In genomic region chr19:38759590-38760003, GRCh38 we compare ENCODE assay signal across 23 cellular contexts. TPM values are rescaled to one million over a fixed set of nuclear protein-coding genes. Genes with fewer than 3 reads are reported as not detected.
DNase-seq lines count a peak whose midpoint lies in the region; ATAC-seq, FAIRE-seq and TF ChIP-seq lines count a peak whose summit lies in the region.
"Had no signal": no experiment of that assay in that cellular context is flagged by ENCODE, and none has a peak within 500 bp of the region (broad histone marks: within the 10 kb centered on the region; RNA-seq: fewer than 3 reads in every experiment).

No MANE protein-coding gene starts in this region.

- H3K36me3 ChIP-seq in kidney (ENCODE audit: control insufficient read depth in 1 of 2, insufficient read depth in 2 of 2, low read length in 2 of 2) = no peaks in the 10 kb centered on the region
- H3K36me3 ChIP-seq: heart right ventricle had no signal

- H3K9ac ChIP-seq in kidney (ENCODE audit: low read length in 2 of 2) = no peak overlapping the region
- H3K9ac ChIP-seq: GM23248 had no signal

- no peak overlapping the region for H3K4me3 ChIP-seq in kidney (ENCODE audit: low read length in 2 of 2)
- H3K4me3 ChIP-seq: GM23248, heart right ventricle had no signal

- TF ChIP-seq CTCF in kidney (IDR thresholded peaks at IDR 0.05; ENCODE audit: borderline replicate concordance, extremely low read depth, insufficient read depth) (no peak), MCF 10A (IDR thresholded peaks at IDR 0.05; ENCODE audit: unreplicated experiment) (no peak)

- ATAC-seq in sciatic nerve (peak; percentile 26), HG02763 (IDR thresholded peaks at IDR 0.05; ENCODE audit: unreplicated experiment) (no peak), GM18873 (IDR thresholded peaks at IDR 0.05; ENCODE audit: low FRiP score, unreplicated experiment) (no peak)
- ATAC-seq: activated CD8-positive, alpha-beta memory T cell treated with anti-CD3 and anti-CD28 coated beads, Interleukin-2, amount 10 ng/mL, durations not matched to agents 7 days and 5 days; activated T-helper 17 cell treated with anti-CD3 and anti-CD28 coated beads, Interleukin-2, amount 50 U/mL, for 72 hours; effector memory CD8-positive, alpha-beta T cell; heart right ventricle; stimulated activated memory B cell treated with anti-CD40 and anti-IgM and Interleukin-4, amounts not matched to agents 10 μg/mL and 1 μg/mL and 100 μg/mL, for 72 hours had no signal

- CTCF ChIA-PET in MCF 10A (lab: Yijun Ruan, JAX) = interaction anchor here (0.6 kb wide), 1 partner anchor 171 kb away, joined by 4 read pairs; the partner anchor contains the start of genes MRPS12 and SARS2

- H3K9me3 ChIP-seq in kidney (ENCODE audit: control insufficient read depth in 1 of 2, low read length in 2 of 2) = no peaks in the 10 kb centered on the region

- DNase-seq in DMS79 (lab: John Stamatoyannopoulos, UW) (peak; percentile 4), SKM-1 (lab: John Stamatoyannopoulos, UW; ENCODE audit: unreplicated experiment) (peak; percentile 72), kidney (no peak), sciatic nerve (ENCODE audit: low spot score) (peak; percentile 17), MCF 10A (ENCODE audit: unreplicated experiment) (no peak), NCI-H524 treated with DMSO at 0.1 percent for 48 hours (lab: John Stamatoyannopoulos, UW) (no peak)
- DNase-seq: activated CD8-positive, alpha-beta memory T cell treated with anti-CD3 and anti-CD28 coated beads, Interleukin-2, amount 10 ng/mL, durations not matched to agents 7 days and 5 days; amygdala; CD4-positive, CD25-positive, alpha-beta regulatory T cell; DMS53; effector memory CD8-positive, alpha-beta T cell; GM23248; heart right ventricle; NCI-H187; NCI-H226; stimulated activated CD4-positive, alpha-beta T cell treated with anti-CD3 and anti-CD28 coated beads, Interleukin-15, amount 100 ng/mL, for 24 hours had no signal

- no peaks in the 10 kb centered on the region for H3K4me1 Mint-ChIP-seq in MCF 10A (ENCODE audit: insufficient read depth, unreplicated experiment)
- H3K4me1 Mint-ChIP-seq: activated CD8-positive, alpha-beta memory T cell treated with anti-CD3 and anti-CD28 coated beads, Interleukin-2, amount 10 ng/mL, durations not matched to agents 7 days and 5 days; activated T-helper 17 cell treated with anti-CD3 and anti-CD28 coated beads, Interleukin-2, amount 50 U/mL, for 72 hours; neural crest cell had no signal

- FAIRE-seq in kidney (lab: Jason Lieb, UNC) = no peak
- FAIRE-seq: islet of Langerhans had no signal

- no peaks in the 10 kb centered on the region for H3K36me3 Mint-ChIP-seq in MCF 10A (ENCODE audit: insufficient read depth, unreplicated experiment)
- H3K36me3 Mint-ChIP-seq: activated CD8-positive, alpha-beta memory T cell treated with anti-CD3 and anti-CD28 coated beads, Interleukin-2, amount 10 ng/mL, durations not matched to agents 7 days and 5 days; CD4-positive, CD25-positive, alpha-beta regulatory T cell; stimulated activated memory B cell treated with anti-CD40 and anti-IgM and Interleukin-4, amounts not matched to agents 10 μg/mL and 1 μg/mL and 100 μg/mL, for 72 hours; type B pancreatic cell had no signal

- H3K4me1 ChIP-seq in kidney (ENCODE audit: control insufficient read depth in 1 of 2, insufficient read depth in 1 of 2, low read depth in 1 of 2, low read length in 2 of 2) = peaks cover 0 to 5% of the 10 kb centered on the region in 2 donors
- H3K4me1 ChIP-seq: heart right ventricle had no signal

- H3K27me3 Mint-ChIP-seq in MCF 10A (ENCODE audit: insufficient read depth, unreplicated experiment) = no peaks in the 10 kb centered on the region
- H3K27me3 Mint-ChIP-seq: activated T-helper 17 cell treated with anti-CD3 and anti-CD28 coated beads, Interleukin-2, amount 50 U/mL, for 72 hours; effector memory CD8-positive, alpha-beta T cell; stimulated activated memory B cell treated with anti-CD40 and anti-IgM and Interleukin-4, amounts not matched to agents 10 μg/mL and 1 μg/mL and 100 μg/mL, for 72 hours; type B pancreatic cell had no signal

- POLR2A ChIA-PET in MCF 10A (lab: Yijun Ruan, JAX) = no interaction called here

- intact Hi-C loops in kidney (cut with DNase I) (loop anchor here (10.0 kb wide), 1 partner anchor 45 kb away; no protein-coding TSS in a partner anchor), sciatic nerve (cut with DNase I) (no loop called here), MCF 10A (cut with micrococcal nuclease) (no loop called here)

- H3K4me3 Mint-ChIP-seq in MCF 10A (ENCODE audit: unreplicated experiment) = no peak overlapping the region
- H3K4me3 Mint-ChIP-seq: activated CD8-positive, alpha-beta memory T cell treated with anti-CD3 and anti-CD28 coated beads, Interleukin-2, amount 10 ng/mL, durations not matched to agents 7 days and 5 days; activated T-helper 17 cell treated with anti-CD3 and anti-CD28 coated beads, Interleukin-2, amount 50 U/mL, for 72 hours; CD4-positive, CD25-positive, alpha-beta regulatory T cell; effector memory CD8-positive, alpha-beta T cell; neural crest cell; stimulated activated memory B cell treated with anti-CD40 and anti-IgM and Interleukin-4, amounts not matched to agents 10 μg/mL and 1 μg/mL and 100 μg/mL, for 72 hours; type B pancreatic cell had no signal

- no TSS peak for BruUV-seq in MCF 10A (replicated peaks; lab: Mats Ljungman, UMichigan)

- peak overlapping the region; percentile 83 to 85 for H3K27ac ChIP-seq in kidney (ENCODE audit: low read depth in 2 of 2, low read length in 2 of 2)
- H3K27ac ChIP-seq: GM23248, heart right ventricle had no signal

- H3K27ac Mint-ChIP-seq in MCF 10A (ENCODE audit: low read depth, unreplicated experiment) = no peak overlapping the region
- H3K27ac Mint-ChIP-seq: activated CD8-positive, alpha-beta memory T cell treated with anti-CD3 and anti-CD28 coated beads, Interleukin-2, amount 10 ng/mL, durations not matched to agents 7 days and 5 days; activated T-helper 17 cell treated with anti-CD3 and anti-CD28 coated beads, Interleukin-2, amount 50 U/mL, for 72 hours; CD4-positive, CD25-positive, alpha-beta regulatory T cell; type B pancreatic cell had no signal

- H3K9me3 Mint-ChIP-seq in MCF 10A (ENCODE audit: unreplicated experiment) = no peaks in the 10 kb centered on the region
- H3K9me3 Mint-ChIP-seq: activated T-helper 17 cell treated with anti-CD3 and anti-CD28 coated beads, Interleukin-2, amount 50 U/mL, for 72 hours; effector memory CD8-positive, alpha-beta T cell; neural crest cell; stimulated activated memory B cell treated with anti-CD40 and anti-IgM and Interleukin-4, amounts not matched to agents 10 μg/mL and 1 μg/mL and 100 μg/mL, for 72 hours; type B pancreatic cell had no signal

RNA-seq across cellular contexts. Expression of gene LGALS7, which starts 13.7 kb away (rescaled TPM):
- total RNA-seq in kidney = 1.3 TPM
- polyA plus RNA-seq in kidney (ENCODE audit: insufficient read depth, low read depth, low replicate concordance) = not detected
- total RNA-seq in sciatic nerve = not detected
- 1.1 TPM in 1 of 2 replicates, not detected in the other for total RNA-seq in MCF 10A (2022)
- total RNA-seq: activated CD8-positive, alpha-beta memory T cell treated with anti-CD3 and anti-CD28 coated beads, Interleukin-2, amount 10 ng/mL, durations not matched to agents 7 days and 5 days; activated T-helper 17 cell treated with anti-CD3 and anti-CD28 coated beads, Interleukin-2, amount 50 U/mL, for 72 hours; CD4-positive, CD25-positive, alpha-beta regulatory T cell; GM23248; heart right ventricle; neural crest cell had no signal
- polyA plus RNA-seq: CD4-positive, CD25-positive, alpha-beta regulatory T cell; GM23248; heart right ventricle had no signal

RNA-seq across cellular contexts. Expression of gene CAPN12, which starts 15.3 kb away (rescaled TPM):
- total RNA-seq in kidney (31.1 TPM), sciatic nerve (5.6 TPM), MCF 10A (2022) (not detected in 2 replicates)
- polyA plus RNA-seq in kidney (ENCODE audit: insufficient read depth, low read depth, low replicate concordance) = 27.1 TPM
- total RNA-seq: neural crest cell had no signal

RNA-seq across cellular contexts. Expression of gene LGALS7B, which starts 29.4 kb away (rescaled TPM):
- total RNA-seq in kidney (not detected), sciatic nerve (not detected), MCF 10A (2022) (2.5 and 2.6 TPM in 2 replicates)
- polyA plus RNA-seq in kidney (ENCODE audit: insufficient read depth, low read depth, low replicate concordance) = 3.7 TPM
- total RNA-seq: activated CD8-positive, alpha-beta memory T cell treated with anti-CD3 and anti-CD28 coated beads, Interleukin-2, amount 10 ng/mL, durations not matched to agents 7 days and 5 days; activated T-helper 17 cell treated with anti-CD3 and anti-CD28 coated beads, Interleukin-2, amount 50 U/mL, for 72 hours; CD4-positive, CD25-positive, alpha-beta regulatory T cell; GM23248; neural crest cell had no signal
- polyA plus RNA-seq: CD4-positive, CD25-positive, alpha-beta regulatory T cell; GM23248 had no signal

RNA-seq across cellular contexts. Expression of gene LGALS4, which starts 53.1 kb away (rescaled TPM):
- 12.2 TPM for total RNA-seq in kidney
- 1.2 TPM for polyA plus RNA-seq in kidney (ENCODE audit: insufficient read depth, low read depth, low replicate concordance)
- 1.3 TPM for total RNA-seq in sciatic nerve
- total RNA-seq in MCF 10A (2022) = 0.61 TPM in 1 of 2 replicates, not detected in the other
- total RNA-seq: GM23248 had no signal

Comparison
In these comparisons a context has a peak if more than half of its experiments do, and no peak if none do; other contexts are left out.
1. DNase-seq: peak in DMS79 (single experiment), SKM-1 (single experiment) and sciatic nerve (single experiment); none in kidney (single experiment), MCF 10A (single experiment) and NCI-H524 treated with DMSO at 0.1 percent for 48 hours (single experiment).